ENCODE assay signal across 20 cellular contexts in genomic region chr10:42974693-42975002, GRCh38.
"Had no signal": no experiment of that assay in that cellular context is flagged by ENCODE, and none has a peak within 500 bp of the region (broad histone marks: within the 10 kb centered on the region; RNA-seq: fewer than 3 reads in every experiment).

No MANE protein-coding gene starts in this region.

- DNase-seq: activated CD4-positive, alpha-beta T cell treated with anti-CD3 and anti-CD28 coated beads for 1 hour; activated CD4-positive, alpha-beta T cell treated with anti-CD3 and anti-CD28 coated beads, Interleukin-2, amount 50 U/mL, for 4 hours; activated CD8-positive, alpha-beta memory T cell treated with anti-CD3 and anti-CD28 coated beads, Interleukin-2, amount 10 ng/mL, durations not matched to agents 7 days and 5 days; activated effector memory CD4-positive, alpha-beta T cell treated with Interleukin-2 at 50 U/mL for 16 hours; cortex of kidney; effector CD4-positive, alpha-beta T cell; kidney glomerular epithelial cell; T1000 had no signal

- H3K27me3 Mint-ChIP-seq: activated CD8-positive, alpha-beta memory T cell treated with anti-CD3 and anti-CD28 coated beads, Interleukin-2, amount 10 ng/mL, durations not matched to agents 7 days and 5 days; naive thymus-derived CD4-positive, alpha-beta T cell had no signal

- H3K4me1 Mint-ChIP-seq: activated CD8-positive, alpha-beta memory T cell treated with anti-CD3 and anti-CD28 coated beads, Interleukin-2, amount 10 ng/mL, durations not matched to agents 7 days and 5 days; memory B cell had no signal

- H3K9me3 Mint-ChIP-seq: activated naive CD4-positive, alpha-beta T cell treated with anti-CD3 and anti-CD28 coated beads, Interleukin-2, amount 50 U/mL, for 72 hours; memory B cell; naive thymus-derived CD4-positive, alpha-beta T cell had no signal

- H3K27ac Mint-ChIP-seq: activated CD8-positive, alpha-beta memory T cell treated with anti-CD3 and anti-CD28 coated beads, Interleukin-2, amount 10 ng/mL, durations not matched to agents 7 days and 5 days; activated naive CD4-positive, alpha-beta T cell treated with anti-CD3 and anti-CD28 coated beads, Interleukin-2, amount 50 U/mL, for 72 hours; memory B cell; naive thymus-derived CD4-positive, alpha-beta T cell had no signal

- H3K4me3 ChIP-seq: adrenal gland, breast epithelium, gastrocnemius medialis, heart right ventricle, stomach, testis, upper lobe of right lung had no signal

- H3K27ac ChIP-seq: adrenal gland, breast epithelium, gastrocnemius medialis, heart right ventricle, neutrophil, stomach, testis, upper lobe of right lung had no signal

- H3K4me1 ChIP-seq: adrenal gland, breast epithelium, gastrocnemius medialis, testis, upper lobe of right lung had no signal

- ATAC-seq: activated CD8-positive, alpha-beta memory T cell treated with anti-CD3 and anti-CD28 coated beads, Interleukin-2, amount 10 ng/mL, durations not matched to agents 7 days and 5 days; activated naive CD4-positive, alpha-beta T cell treated with anti-CD3 and anti-CD28 coated beads, Interleukin-2, amount 50 U/mL, for 72 hours; gastrocnemius medialis; heart right ventricle; naive thymus-derived CD4-positive, alpha-beta T cell; upper lobe of right lung had no signal

- H3K36me3 Mint-ChIP-seq: activated CD8-positive, alpha-beta memory T cell treated with anti-CD3 and anti-CD28 coated beads, Interleukin-2, amount 10 ng/mL, durations not matched to agents 7 days and 5 days; activated naive CD4-positive, alpha-beta T cell treated with anti-CD3 and anti-CD28 coated beads, Interleukin-2, amount 50 U/mL, for 72 hours; memory B cell; naive thymus-derived CD4-positive, alpha-beta T cell had no signal

- H3K4me3 Mint-ChIP-seq: activated CD8-positive, alpha-beta memory T cell treated with anti-CD3 and anti-CD28 coated beads, Interleukin-2, amount 10 ng/mL, durations not matched to agents 7 days and 5 days; memory B cell; naive thymus-derived CD4-positive, alpha-beta T cell had no signal

- H3K36me3 ChIP-seq: adrenal gland, breast epithelium, gastrocnemius medialis, heart right ventricle, neutrophil, stomach, upper lobe of right lung had no signal

- H3K9me3 ChIP-seq: adrenal gland, breast epithelium, gastrocnemius medialis, heart right ventricle, neutrophil, stomach, testis, upper lobe of right lung had no signal

- FAIRE-seq: astrocyte had no signal

- H3K27me3 ChIP-seq: adrenal gland, breast epithelium, gastrocnemius medialis, neutrophil, testis, upper lobe of right lung had no signal
